Comparison of ENCODE assay signal across 8 cellular contexts in genomic region chr6:35468181-35468979, GRCh38. TPM values are rescaled to one million over a fixed set of nuclear protein-coding genes. Genes with fewer than 3 reads are reported as not detected.
DNase-seq lines count a peak whose midpoint lies in the region; ATAC-seq and TF ChIP-seq lines count a peak whose summit lies in the region.

Gene RPL10A, plus strand, starts transcription at chr6:35468401. Its CDS starts 34 bp downstream, at chr6:35468435.

- peaks cover 15 to 43% of the 10 kb centered on the region in 2 donors for H3K36me3 Mint-ChIP-seq in activated T-cell treated with anti-CD3 and anti-CD28 coated beads, Interleukin-2, amount 50 U/mL, for 72 hours (ENCODE audit: insufficient read depth in 2 of 2)
- peaks cover 0 to 5% of the 10 kb centered on the region in 2 donors for H3K36me3 Mint-ChIP-seq in naive B cell
- H3K36me3 Mint-ChIP-seq in stimulated activated memory B cell treated with anti-CD40 and anti-IgM and Interleukin-4, amounts not matched to agents 10 μg/mL and 1 μg/mL and 100 μg/mL, for 72 hours, result peaks cover 55% of the 10 kb centered on the region

- H3K9me3 ChIP-seq in KOPT-K1 (ENCODE audit: insufficient read depth, low read length, poor library complexity, severe bottlenecking) (no peaks in the 10 kb centered on the region), Peyer's patch (no peaks in the 10 kb centered on the region), esophagus squamous epithelium (no peaks in the 10 kb centered on the region)

- intact Hi-C loops in esophagus squamous epithelium (cut with DNase I), result no loop called here

- H3K4me1 Mint-ChIP-seq in activated T-cell treated with anti-CD3 and anti-CD28 coated beads, Interleukin-2, amount 50 U/mL, for 72 hours (ENCODE audit: low read depth), result peaks cover 56% of the 10 kb centered on the region
- H3K4me1 Mint-ChIP-seq in naive B cell, result peaks cover 23 to 44% (median 38%) of the 10 kb centered on the region in 3 donors
- H3K4me1 Mint-ChIP-seq in stimulated activated memory B cell treated with anti-CD40 and anti-IgM and Interleukin-4, amounts not matched to agents 10 μg/mL and 1 μg/mL and 100 μg/mL, for 72 hours, result peaks cover 43% of the 10 kb centered on the region

- peak within 1 kb of the TSS; percentile 55 to 86 (median 73) for H3K4me3 ChIP-seq in Peyer's patch
- peak within 1 kb of the TSS; percentile 64 to 91 (median 74) for H3K4me3 ChIP-seq in esophagus squamous epithelium

- H3K4me1 ChIP-seq in Peyer's patch (peaks cover 0 to 43% (median 3%) of the 10 kb centered on the region in 4 donors), esophagus squamous epithelium (peaks cover 21 to 54% (median 21%) of the 10 kb centered on the region in 3 donors)

- H3K27ac ChIP-seq in KOPT-K1 (ENCODE audit: low read depth, low read length, poor library complexity, severe bottlenecking) (peak within 1 kb of the TSS; percentile 91), Peyer's patch (peak within 1 kb of the TSS; percentile 80 to 94 (median 90)), esophagus squamous epithelium (peak within 1 kb of the TSS; percentile 91 to 93 (median 92))

- DNase-seq in DMS79 (lab: John Stamatoyannopoulos, UW) (peak; percentile 90), Peyer's patch (peak; percentile 94 to 98 (median 94)), esophagus squamous epithelium (lab: John Stamatoyannopoulos, UW) (peak; percentile 67), naive B cell (peak; percentile 93)
- peak; percentile 95 for DNase-seq in activated T-cell treated with anti-CD3 and anti-CD28 coated beads, Interleukin-2, amount 50 U/mL, for 72 hours

- H3K27me3 Mint-ChIP-seq in activated T-cell treated with anti-CD3 and anti-CD28 coated beads, Interleukin-2, amount 50 U/mL, for 72 hours (ENCODE audit: low read depth), result no peaks in the 10 kb centered on the region
- no peaks in the 10 kb centered on the region for H3K27me3 Mint-ChIP-seq in naive B cell
- no peaks in the 10 kb centered on the region for H3K27me3 Mint-ChIP-seq in stimulated activated memory B cell treated with anti-CD40 and anti-IgM and Interleukin-4, amounts not matched to agents 10 μg/mL and 1 μg/mL and 100 μg/mL, for 72 hours

- 0% methylated on average over 14 to 26 of the region's 86 CpGs for WGBS in esophagus squamous epithelium, 2 donors

- H3K27ac Mint-ChIP-seq in activated T-cell treated with anti-CD3 and anti-CD28 coated beads, Interleukin-2, amount 50 U/mL, for 72 hours, result peak within 1 kb of the TSS; percentile 97
- H3K27ac Mint-ChIP-seq in naive B cell, result peak within 1 kb of the TSS; percentile 96 to 100 (median 99)
- peak within 1 kb of the TSS; percentile 100 for H3K27ac Mint-ChIP-seq in stimulated activated memory B cell treated with anti-CD40 and anti-IgM and Interleukin-4, amounts not matched to agents 10 μg/mL and 1 μg/mL and 100 μg/mL, for 72 hours

- H3K27me3 ChIP-seq in Peyer's patch (no peaks in the 10 kb centered on the region), esophagus squamous epithelium (no peaks in the 10 kb centered on the region)

- H3K9me3 Mint-ChIP-seq in activated T-cell treated with anti-CD3 and anti-CD28 coated beads, Interleukin-2, amount 50 U/mL, for 72 hours, result no peaks in the 10 kb centered on the region
- no peaks in the 10 kb centered on the region for H3K9me3 Mint-ChIP-seq in naive B cell
- H3K9me3 Mint-ChIP-seq in stimulated activated memory B cell treated with anti-CD40 and anti-IgM and Interleukin-4, amounts not matched to agents 10 μg/mL and 1 μg/mL and 100 μg/mL, for 72 hours, result no peaks in the 10 kb centered on the region

- peak; percentile 68 to 85 for TF ChIP-seq POLR2A in Peyer's patch (IDR thresholded peaks at IDR 0.05)
- peak in 3 of 4 donors; percentile 76 to 94 (median 92) for TF ChIP-seq POLR2A in esophagus squamous epithelium (IDR thresholded peaks at IDR 0.05)

- H3K36me3 ChIP-seq in KOPT-K1 (ENCODE audit: insufficient read depth, low read length) (peaks cover 63% of the 10 kb centered on the region), Peyer's patch (peaks cover 0 to 26% (median 0%) of the 10 kb centered on the region in 3 donors), esophagus squamous epithelium (peaks cover 7 to 71% (median 13%) of the 10 kb centered on the region in 3 donors)

- peak; percentile 93 to 99 (median 98) for TF ChIP-seq CTCF in Peyer's patch (IDR thresholded peaks at IDR 0.05)
- peak; percentile 93 to 99 (median 98) for TF ChIP-seq CTCF in esophagus squamous epithelium (IDR thresholded peaks at IDR 0.05)

- peak within 1 kb of the TSS; percentile 90 to 92 for H3K4me3 Mint-ChIP-seq in activated T-cell treated with anti-CD3 and anti-CD28 coated beads, Interleukin-2, amount 50 U/mL, for 72 hours
- H3K4me3 Mint-ChIP-seq in naive B cell, result peak within 1 kb of the TSS; percentile 94 to 99 (median 98)
- H3K4me3 Mint-ChIP-seq in stimulated activated memory B cell treated with anti-CD40 and anti-IgM and Interleukin-4, amounts not matched to agents 10 μg/mL and 1 μg/mL and 100 μg/mL, for 72 hours, result peak within 1 kb of the TSS; percentile 99

- peak; percentile 63 for ATAC-seq in GM21717 (IDR thresholded peaks at IDR 0.05; ENCODE audit: unreplicated experiment)
- ATAC-seq in activated T-cell treated with anti-CD3 and anti-CD28 coated beads, Interleukin-2, amount 50 U/mL, for 72 hours (replicated peaks in 1 of 2), result peak; percentile 85 to 88
- peak; percentile 84 to 86 for ATAC-seq in naive B cell (ENCODE audit: low read depth in 2 of 2)
- ATAC-seq in stimulated activated memory B cell treated with anti-CD40 and anti-IgM and Interleukin-4, amounts not matched to agents 10 μg/mL and 1 μg/mL and 100 μg/mL, for 72 hours, result peak; percentile 95

RNA-seq across cellular contexts. Expression of gene RPL10A, which starts in this region (rescaled TPM):
- 1,000 to 10,000 TPM in 1 of 4 donors, 100 to 1,000 TPM in 3; 347 to 1,065 (median 530) TPM for total RNA-seq in Peyer's patch
- 1,000 to 10,000 TPM; 2,353 to 2,363 TPM for total RNA-seq in activated T-cell treated with anti-CD3 and anti-CD28 coated beads, Interleukin-2, amount 50 U/mL, for 72 hours
- 1,000 to 10,000 TPM; 1,152 to 2,101 (median 1,461) TPM for total RNA-seq in esophagus squamous epithelium
- polyA plus RNA-seq in naive B cell (ENCODE audit: low read depth in 6 of 6), result 1,000 to 10,000 TPM in 4 of 6 donors, 100 to 1,000 TPM in 2; 756 to 1,303 (median 1,016) TPM

Comparison
In these comparisons a context has a peak if more than half of its experiments do, and no peak if none do; other contexts are left out.
1. Peak in every context shown above with its lines: DNase-seq, ATAC-seq, H3K4me3 ChIP-seq and H3K27ac ChIP-seq.